In the genomic region with DNA sequence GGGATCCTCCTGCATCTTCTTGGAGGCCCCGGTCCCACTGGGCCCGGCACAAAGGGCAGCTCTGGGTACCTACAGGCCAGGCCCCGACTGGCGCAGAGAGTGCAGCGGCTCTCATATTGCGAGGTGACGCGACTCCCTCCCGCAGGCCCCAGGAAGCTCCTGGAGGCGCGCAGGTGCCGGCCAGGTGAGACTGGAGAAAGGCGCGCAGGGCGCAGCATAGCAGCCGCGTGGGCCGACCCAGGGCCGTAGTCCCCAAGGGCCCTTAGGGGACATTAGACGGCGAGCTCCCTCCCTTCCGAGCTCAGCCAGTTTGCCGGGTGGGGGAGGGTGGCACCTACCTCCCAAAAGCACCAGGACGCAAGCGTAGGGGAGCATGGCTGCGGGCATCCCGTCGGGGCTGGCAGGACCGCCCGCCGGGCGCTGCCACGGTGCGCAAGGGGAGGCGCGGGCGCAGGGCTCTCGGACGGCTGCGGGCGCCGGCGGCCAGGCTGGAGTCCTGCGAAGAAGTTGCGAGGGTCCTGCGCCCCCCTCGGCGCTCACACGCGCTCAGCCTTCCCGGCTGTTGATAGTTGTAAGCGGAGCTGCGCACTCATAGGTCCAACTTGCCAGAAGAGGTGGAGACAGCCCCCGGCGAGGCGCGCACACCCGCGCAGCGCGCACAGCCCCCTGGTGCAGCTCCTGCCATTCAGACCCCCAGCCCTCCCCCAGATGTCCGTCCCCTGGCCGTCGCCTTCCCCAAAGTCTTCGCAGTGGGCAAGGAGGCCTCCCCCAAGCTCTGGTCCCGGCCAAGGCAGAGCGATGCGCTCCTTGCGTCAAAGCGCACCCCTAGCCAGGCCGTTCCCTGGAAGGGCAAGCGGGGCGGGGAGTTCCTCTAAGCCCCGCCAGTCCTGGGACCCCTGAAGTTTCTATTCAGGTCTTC, we compare ENCODE assay signal across 1 cellular context.
TF ChIP-seq lines count a peak whose summit lies in the region.

No MANE protein-coding gene starts in this region.

TF ChIP-seq in WTC11, 78 proteins besides CTCF, POLR2A, EP300 and RAD21 (continued from another document and continues in another):
- TF ChIP-seq E2F5 (CRISPR knock-in tag; IDR thresholded peaks at IDR 0.05) (peak; percentile 50; the same call in 1 of the 2 replicates), MYBL2 (CRISPR knock-in tag; IDR thresholded peaks at IDR 0.05) (0 out of 2 replicates have a peak, but pooled peaks have one; percentile 13), ZNF425 (CRISPR knock-in tag; conservative IDR thresholded peaks at IDR 0.05) (no peak), ZNF423 (CRISPR knock-in tag; IDR thresholded peaks at IDR 0.05) (peak; percentile 70), AR (CRISPR knock-in tag; IDR thresholded peaks at IDR 0.05) (no peak), ZNF396 (CRISPR knock-in tag; IDR thresholded peaks at IDR 0.05; ENCODE audit: borderline replicate concordance) (no peak), ATF1 (CRISPR knock-in tag; IDR thresholded peaks at IDR 0.05) (no peak), IRF2 (CRISPR knock-in tag; IDR thresholded peaks at IDR 0.05; ENCODE audit: borderline replicate concordance, low read depth) (no peak), NFYB (CRISPR knock-in tag; conservative IDR thresholded peaks at IDR 0.05; ENCODE audit: low read depth) (no peak), FOXP1 (CRISPR knock-in tag; IDR thresholded peaks at IDR 0.05; ENCODE audit: borderline replicate concordance) (no peak; the same call in 1 of the 2 replicates), FOXJ3 (CRISPR knock-in tag; IDR thresholded peaks at IDR 0.05; ENCODE audit: borderline replicate concordance) (no peak), RELA (CRISPR knock-in tag; IDR thresholded peaks at IDR 0.05; ENCODE audit: borderline replicate concordance) (no peak), NR1H2 (CRISPR knock-in tag; IDR thresholded peaks at IDR 0.05) (no peak), SOX15 (CRISPR knock-in tag; IDR thresholded peaks at IDR 0.05) (no peak), TEAD4 (CRISPR knock-in tag; IDR thresholded peaks at IDR 0.05) (no peak), CREB1 (CRISPR knock-in tag; IDR thresholded peaks at IDR 0.05) (no peak), TCF7 (CRISPR knock-in tag; IDR thresholded peaks at IDR 0.05; ENCODE audit: low read depth) (no peak), TEAD1 (CRISPR knock-in tag; IDR thresholded peaks at IDR 0.05) (no peak)
- TF ChIP-seq, protein P1, sequence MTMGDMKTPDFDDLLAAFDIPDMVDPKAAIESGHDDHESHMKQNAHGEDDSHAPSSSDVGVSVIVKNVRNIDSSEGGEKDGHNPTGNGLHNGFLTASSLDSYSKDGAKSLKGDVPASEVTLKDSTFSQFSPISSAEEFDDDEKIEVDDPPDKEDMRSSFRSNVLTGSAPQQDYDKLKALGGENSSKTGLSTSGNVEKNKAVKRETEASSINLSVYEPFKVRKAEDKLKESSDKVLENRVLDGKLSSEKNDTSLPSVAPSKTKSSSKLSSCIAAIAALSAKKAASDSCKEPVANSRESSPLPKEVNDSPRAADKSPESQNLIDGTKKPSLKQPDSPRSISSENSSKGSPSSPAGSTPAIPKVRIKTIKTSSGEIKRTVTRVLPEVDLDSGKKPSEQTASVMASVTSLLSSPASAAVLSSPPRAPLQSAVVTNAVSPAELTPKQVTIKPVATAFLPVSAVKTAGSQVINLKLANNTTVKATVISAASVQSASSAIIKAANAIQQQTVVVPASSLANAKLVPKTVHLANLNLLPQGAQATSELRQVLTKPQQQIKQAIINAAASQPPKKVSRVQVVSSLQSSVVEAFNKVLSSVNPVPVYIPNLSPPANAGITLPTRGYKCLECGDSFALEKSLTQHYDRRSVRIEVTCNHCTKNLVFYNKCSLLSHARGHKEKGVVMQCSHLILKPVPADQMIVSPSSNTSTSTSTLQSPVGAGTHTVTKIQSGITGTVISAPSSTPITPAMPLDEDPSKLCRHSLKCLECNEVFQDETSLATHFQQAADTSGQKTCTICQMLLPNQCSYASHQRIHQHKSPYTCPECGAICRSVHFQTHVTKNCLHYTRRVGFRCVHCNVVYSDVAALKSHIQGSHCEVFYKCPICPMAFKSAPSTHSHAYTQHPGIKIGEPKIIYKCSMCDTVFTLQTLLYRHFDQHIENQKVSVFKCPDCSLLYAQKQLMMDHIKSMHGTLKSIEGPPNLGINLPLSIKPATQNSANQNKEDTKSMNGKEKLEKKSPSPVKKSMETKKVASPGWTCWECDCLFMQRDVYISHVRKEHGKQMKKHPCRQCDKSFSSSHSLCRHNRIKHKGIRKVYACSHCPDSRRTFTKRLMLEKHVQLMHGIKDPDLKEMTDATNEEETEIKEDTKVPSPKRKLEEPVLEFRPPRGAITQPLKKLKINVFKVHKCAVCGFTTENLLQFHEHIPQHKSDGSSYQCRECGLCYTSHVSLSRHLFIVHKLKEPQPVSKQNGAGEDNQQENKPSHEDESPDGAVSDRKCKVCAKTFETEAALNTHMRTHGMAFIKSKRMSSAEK (CRISPR knock-in tag; IDR thresholded peaks at IDR 0.05; ENCODE audit: borderline replicate concordance), result no peak
- TF ChIP-seq, protein P2, sequence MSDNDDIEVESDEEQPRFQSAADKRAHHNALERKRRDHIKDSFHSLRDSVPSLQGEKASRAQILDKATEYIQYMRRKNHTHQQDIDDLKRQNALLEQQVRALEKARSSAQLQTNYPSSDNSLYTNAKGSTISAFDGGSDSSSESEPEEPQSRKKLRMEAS (CRISPR knock-in tag; IDR thresholded peaks at IDR 0.05), result peak; percentile 59; the same call in 1 of the 2 replicates
- TF ChIP-seq, protein P3, sequence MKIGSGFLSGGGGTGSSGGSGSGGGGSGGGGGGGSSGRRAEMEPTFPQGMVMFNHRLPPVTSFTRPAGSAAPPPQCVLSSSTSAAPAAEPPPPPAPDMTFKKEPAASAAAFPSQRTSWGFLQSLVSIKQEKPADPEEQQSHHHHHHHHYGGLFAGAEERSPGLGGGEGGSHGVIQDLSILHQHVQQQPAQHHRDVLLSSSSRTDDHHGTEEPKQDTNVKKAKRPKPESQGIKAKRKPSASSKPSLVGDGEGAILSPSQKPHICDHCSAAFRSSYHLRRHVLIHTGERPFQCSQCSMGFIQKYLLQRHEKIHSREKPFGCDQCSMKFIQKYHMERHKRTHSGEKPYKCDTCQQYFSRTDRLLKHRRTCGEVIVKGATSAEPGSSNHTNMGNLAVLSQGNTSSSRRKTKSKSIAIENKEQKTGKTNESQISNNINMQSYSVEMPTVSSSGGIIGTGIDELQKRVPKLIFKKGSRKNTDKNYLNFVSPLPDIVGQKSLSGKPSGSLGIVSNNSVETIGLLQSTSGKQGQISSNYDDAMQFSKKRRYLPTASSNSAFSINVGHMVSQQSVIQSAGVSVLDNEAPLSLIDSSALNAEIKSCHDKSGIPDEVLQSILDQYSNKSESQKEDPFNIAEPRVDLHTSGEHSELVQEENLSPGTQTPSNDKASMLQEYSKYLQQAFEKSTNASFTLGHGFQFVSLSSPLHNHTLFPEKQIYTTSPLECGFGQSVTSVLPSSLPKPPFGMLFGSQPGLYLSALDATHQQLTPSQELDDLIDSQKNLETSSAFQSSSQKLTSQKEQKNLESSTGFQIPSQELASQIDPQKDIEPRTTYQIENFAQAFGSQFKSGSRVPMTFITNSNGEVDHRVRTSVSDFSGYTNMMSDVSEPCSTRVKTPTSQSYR (CRISPR knock-in tag; IDR thresholded peaks at IDR 0.05), result 0 out of 2 replicates have a peak, but pooled peaks have one; percentile 55
- TF ChIP-seq, protein P4, sequence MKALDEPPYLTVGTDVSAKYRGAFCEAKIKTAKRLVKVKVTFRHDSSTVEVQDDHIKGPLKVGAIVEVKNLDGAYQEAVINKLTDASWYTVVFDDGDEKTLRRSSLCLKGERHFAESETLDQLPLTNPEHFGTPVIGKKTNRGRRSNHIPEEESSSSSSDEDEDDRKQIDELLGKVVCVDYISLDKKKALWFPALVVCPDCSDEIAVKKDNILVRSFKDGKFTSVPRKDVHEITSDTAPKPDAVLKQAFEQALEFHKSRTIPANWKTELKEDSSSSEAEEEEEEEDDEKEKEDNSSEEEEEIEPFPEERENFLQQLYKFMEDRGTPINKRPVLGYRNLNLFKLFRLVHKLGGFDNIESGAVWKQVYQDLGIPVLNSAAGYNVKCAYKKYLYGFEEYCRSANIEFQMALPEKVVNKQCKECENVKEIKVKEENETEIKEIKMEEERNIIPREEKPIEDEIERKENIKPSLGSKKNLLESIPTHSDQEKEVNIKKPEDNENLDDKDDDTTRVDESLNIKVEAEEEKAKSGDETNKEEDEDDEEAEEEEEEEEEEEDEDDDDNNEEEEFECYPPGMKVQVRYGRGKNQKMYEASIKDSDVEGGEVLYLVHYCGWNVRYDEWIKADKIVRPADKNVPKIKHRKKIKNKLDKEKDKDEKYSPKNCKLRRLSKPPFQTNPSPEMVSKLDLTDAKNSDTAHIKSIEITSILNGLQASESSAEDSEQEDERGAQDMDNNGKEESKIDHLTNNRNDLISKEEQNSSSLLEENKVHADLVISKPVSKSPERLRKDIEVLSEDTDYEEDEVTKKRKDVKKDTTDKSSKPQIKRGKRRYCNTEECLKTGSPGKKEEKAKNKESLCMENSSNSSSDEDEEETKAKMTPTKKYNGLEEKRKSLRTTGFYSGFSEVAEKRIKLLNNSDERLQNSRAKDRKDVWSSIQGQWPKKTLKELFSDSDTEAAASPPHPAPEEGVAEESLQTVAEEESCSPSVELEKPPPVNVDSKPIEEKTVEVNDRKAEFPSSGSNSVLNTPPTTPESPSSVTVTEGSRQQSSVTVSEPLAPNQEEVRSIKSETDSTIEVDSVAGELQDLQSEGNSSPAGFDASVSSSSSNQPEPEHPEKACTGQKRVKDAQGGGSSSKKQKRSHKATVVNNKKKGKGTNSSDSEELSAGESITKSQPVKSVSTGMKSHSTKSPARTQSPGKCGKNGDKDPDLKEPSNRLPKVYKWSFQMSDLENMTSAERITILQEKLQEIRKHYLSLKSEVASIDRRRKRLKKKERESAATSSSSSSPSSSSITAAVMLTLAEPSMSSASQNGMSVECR (CRISPR knock-in tag; IDR thresholded peaks at IDR 0.05; ENCODE audit: borderline replicate concordance), result peak; percentile 24; the same call in 1 of the 2 replicates
- TF ChIP-seq, protein P5, sequence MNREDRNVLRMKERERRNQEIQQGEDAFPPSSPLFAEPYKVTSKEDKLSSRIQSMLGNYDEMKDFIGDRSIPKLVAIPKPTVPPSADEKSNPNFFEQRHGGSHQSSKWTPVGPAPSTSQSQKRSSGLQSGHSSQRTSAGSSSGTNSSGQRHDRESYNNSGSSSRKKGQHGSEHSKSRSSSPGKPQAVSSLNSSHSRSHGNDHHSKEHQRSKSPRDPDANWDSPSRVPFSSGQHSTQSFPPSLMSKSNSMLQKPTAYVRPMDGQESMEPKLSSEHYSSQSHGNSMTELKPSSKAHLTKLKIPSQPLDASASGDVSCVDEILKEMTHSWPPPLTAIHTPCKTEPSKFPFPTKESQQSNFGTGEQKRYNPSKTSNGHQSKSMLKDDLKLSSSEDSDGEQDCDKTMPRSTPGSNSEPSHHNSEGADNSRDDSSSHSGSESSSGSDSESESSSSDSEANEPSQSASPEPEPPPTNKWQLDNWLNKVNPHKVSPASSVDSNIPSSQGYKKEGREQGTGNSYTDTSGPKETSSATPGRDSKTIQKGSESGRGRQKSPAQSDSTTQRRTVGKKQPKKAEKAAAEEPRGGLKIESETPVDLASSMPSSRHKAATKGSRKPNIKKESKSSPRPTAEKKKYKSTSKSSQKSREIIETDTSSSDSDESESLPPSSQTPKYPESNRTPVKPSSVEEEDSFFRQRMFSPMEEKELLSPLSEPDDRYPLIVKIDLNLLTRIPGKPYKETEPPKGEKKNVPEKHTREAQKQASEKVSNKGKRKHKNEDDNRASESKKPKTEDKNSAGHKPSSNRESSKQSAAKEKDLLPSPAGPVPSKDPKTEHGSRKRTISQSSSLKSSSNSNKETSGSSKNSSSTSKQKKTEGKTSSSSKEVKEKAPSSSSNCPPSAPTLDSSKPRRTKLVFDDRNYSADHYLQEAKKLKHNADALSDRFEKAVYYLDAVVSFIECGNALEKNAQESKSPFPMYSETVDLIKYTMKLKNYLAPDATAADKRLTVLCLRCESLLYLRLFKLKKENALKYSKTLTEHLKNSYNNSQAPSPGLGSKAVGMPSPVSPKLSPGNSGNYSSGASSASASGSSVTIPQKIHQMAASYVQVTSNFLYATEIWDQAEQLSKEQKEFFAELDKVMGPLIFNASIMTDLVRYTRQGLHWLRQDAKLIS (CRISPR knock-in tag; IDR thresholded peaks at IDR 0.05; ENCODE audit: borderline replicate concordance), result no peak
